In the genomic region with DNA sequence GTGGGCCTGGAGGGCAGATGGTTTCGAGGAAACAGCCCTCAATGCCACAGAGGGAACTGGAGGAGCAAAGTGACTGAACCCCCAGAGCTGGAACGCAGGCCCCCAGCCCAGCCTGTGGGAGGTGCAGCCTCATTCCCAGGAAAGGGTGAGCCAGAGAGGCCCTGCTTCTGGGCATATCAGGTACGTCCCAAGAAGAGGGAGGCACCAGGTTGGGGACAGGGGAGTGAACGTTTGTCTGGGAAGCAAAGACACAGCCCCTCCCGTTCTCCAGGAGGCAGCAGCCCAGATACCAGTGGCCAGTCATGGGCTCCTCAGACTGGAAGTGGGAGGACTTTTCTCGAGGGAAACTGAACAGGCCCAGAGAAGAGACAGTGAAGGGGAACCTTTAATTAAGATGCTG, we compare ENCODE assay signal across 14 cellular contexts.
DNase-seq lines count a peak whose midpoint lies in the region; ATAC-seq and TF ChIP-seq lines count a peak whose summit lies in the region.
"Had no signal": no experiment of that assay in that cellular context is flagged by ENCODE, and none has a peak within 500 bp of the region (broad histone marks: within the 10 kb centered on the region; RNA-seq: fewer than 3 reads in every experiment).

No MANE protein-coding gene starts in this region.

- peaks cover 2% of the 10 kb centered on the region for H3K27me3 ChIP-seq in osteoblast (ENCODE audit: insufficient read depth, low read length)
- no peaks in the 10 kb centered on the region for H3K27me3 ChIP-seq in CD4-positive, alpha-beta memory T cell (ENCODE audit: insufficient read depth, low read length)
- H3K27me3 ChIP-seq: BLaER1 treated with 17β-estradiol and CSF1 and Interleukin-3, amounts not matched to agents 10 nM and 100 nM had no signal

- no peaks in the 10 kb centered on the region for H3K36me3 ChIP-seq in osteoblast (ENCODE audit: insufficient read depth, low read length)
- H3K36me3 ChIP-seq in CD4-positive, alpha-beta memory T cell (ENCODE audit: insufficient read depth, low read length): no peaks in the 10 kb centered on the region
- H3K36me3 ChIP-seq: BLaER1 treated with 17β-estradiol and CSF1 and Interleukin-3, amounts not matched to agents 10 nM and 100 nM had no signal

- CTCF ChIA-PET in WTC11 (lab: Charles Lee): no interaction called here
- CTCF ChIA-PET in CD4-positive, alpha-beta memory T cell (lab: Charles Lee; ENCODE audit: partially characterized antibody): no interaction called here

- no peak overlapping the region for H3K4me3 ChIP-seq in osteoblast (ENCODE audit: insufficient read depth, low read length)
- H3K4me3 ChIP-seq in CD4-positive, alpha-beta memory T cell (ENCODE audit: low read length in 2 of 2): no peak overlapping the region
- H3K4me3 ChIP-seq: BLaER1 treated with 17β-estradiol and CSF1 and Interleukin-3, amounts not matched to agents 10 nM and 100 nM had no signal

- no peaks in the 10 kb centered on the region for H3K36me3 Mint-ChIP-seq in WTC11
- H3K36me3 Mint-ChIP-seq in glutamatergic neuron (ENCODE audit: unreplicated experiment): no peaks in the 10 kb centered on the region
- no peaks in the 10 kb centered on the region for H3K36me3 Mint-ChIP-seq in CD4-positive, alpha-beta memory T cell
- H3K36me3 Mint-ChIP-seq: CD8-positive, alpha-beta memory T cell had no signal

- no peaks in the 10 kb centered on the region for H3K79me2 ChIP-seq in osteoblast (ENCODE audit: insufficient read depth, low read length)

- H3K4me2 ChIP-seq in osteoblast (ENCODE audit: insufficient read depth, low read length): no peak overlapping the region
- H3K4me2 ChIP-seq: BLaER1 treated with 17β-estradiol and CSF1 and Interleukin-3, amounts not matched to agents 10 nM and 100 nM had no signal

- peak; percentile 30 for ATAC-seq in WTC11

- no peak overlapping the region for H3K27ac Mint-ChIP-seq in WTC11
- peak overlapping the region; percentile 7 for H3K27ac Mint-ChIP-seq in glutamatergic neuron (ENCODE audit: unreplicated experiment)
- H3K27ac Mint-ChIP-seq in CD4-positive, alpha-beta memory T cell: no peak overlapping the region
- H3K27ac Mint-ChIP-seq: B cell; CD8-positive, alpha-beta memory T cell had no signal

- H3K9me3 ChIP-seq in osteoblast (ENCODE audit: low read depth, low read length): no peaks in the 10 kb centered on the region
- no peaks in the 10 kb centered on the region for H3K9me3 ChIP-seq in CD4-positive, alpha-beta memory T cell (ENCODE audit: control insufficient read depth in 1 of 2, low read length in 2 of 2)

- DNase-seq in activated CD8-positive, alpha-beta memory T cell treated with anti-CD3 and anti-CD28 coated beads for 24 hours: peak; percentile 49
- DNase-seq in activated CD8-positive, alpha-beta memory T cell treated with anti-CD3 and anti-CD28 coated beads, Interleukin-2, amount 50 U/mL, for 4 hours: no peak
- peak; percentile 8 for DNase-seq in WTC11 (ENCODE audit: low spot score)
- no peak for DNase-seq in glutamatergic neuron
- peak; percentile 66 for DNase-seq in osteoblast (ENCODE audit: insufficient read length, low spot score, missing footprints)
- DNase-seq in DMS53 (lab: John Stamatoyannopoulos, UW): no peak
- DNase-seq in CD4-positive, alpha-beta memory T cell: no peak
- no peak for DNase-seq in GM03348 (ENCODE audit: low spot score)
- DNase-seq: CD8-positive, alpha-beta memory T cell; COR-L47; DMS 273 treated with DMSO at 0.1 percent for 48 hours; HCEC 1CT had no signal

- intact Hi-C loops in CD4-positive, alpha-beta memory T cell (cut with micrococcal nuclease): no loop called here

- POLR2A ChIA-PET in WTC11 (lab: Charles Lee): no interaction called here
- POLR2A ChIA-PET in CD4-positive, alpha-beta memory T cell (lab: Charles Lee; ENCODE audit: partially characterized antibody): no interaction called here

- no peaks in the 10 kb centered on the region for H4K20me1 ChIP-seq in osteoblast (ENCODE audit: insufficient read depth, low read length)
- H4K20me1 ChIP-seq: BLaER1 treated with 17β-estradiol and CSF1 and Interleukin-3, amounts not matched to agents 10 nM and 100 nM had no signal

- TF ChIP-seq CTCF in WTC11 (IDR thresholded peaks at IDR 0.05) (no peak), glutamatergic neuron (IDR thresholded peaks at IDR 0.05; ENCODE audit: partially characterized antibody, unreplicated experiment) (no peak), osteoblast (IDR thresholded peaks at IDR 0.05; ENCODE audit: extremely low read depth, low read depth, low read length) (no peak)

- H3K4me3 Mint-ChIP-seq in WTC11 (no peak overlapping the region), glutamatergic neuron (ENCODE audit: unreplicated experiment) (no peak overlapping the region)
- H3K4me3 Mint-ChIP-seq in CD4-positive, alpha-beta memory T cell: no peak overlapping the region
- H3K4me3 Mint-ChIP-seq: B cell; CD8-positive, alpha-beta memory T cell had no signal

- H2AFZ ChIP-seq in osteoblast (ENCODE audit: low read length): no peak overlapping the region

- peaks cover 10% of the 10 kb centered on the region for H3K9me3 Mint-ChIP-seq in WTC11
- peaks cover 3% of the 10 kb centered on the region for H3K9me3 Mint-ChIP-seq in glutamatergic neuron (ENCODE audit: unreplicated experiment)
- no peaks in the 10 kb centered on the region for H3K9me3 Mint-ChIP-seq in CD4-positive, alpha-beta memory T cell
- H3K9me3 Mint-ChIP-seq: CD8-positive, alpha-beta memory T cell had no signal

- H3K4me1 ChIP-seq in osteoblast (ENCODE audit: insufficient read depth, low read length): no peaks in the 10 kb centered on the region
- no peaks in the 10 kb centered on the region for H3K4me1 ChIP-seq in CD4-positive, alpha-beta memory T cell (ENCODE audit: insufficient read depth, low read length)

- H3K27me3 Mint-ChIP-seq in WTC11 (ENCODE audit: low read depth) (no peaks in the 10 kb centered on the region), glutamatergic neuron (ENCODE audit: unreplicated experiment) (peaks cover 6% of the 10 kb centered on the region)
- peaks cover 1 to 4% of the 10 kb centered on the region in 2 donors for H3K27me3 Mint-ChIP-seq in CD4-positive, alpha-beta memory T cell
- H3K27me3 Mint-ChIP-seq: B cell had no signal

- no peaks in the 10 kb centered on the region for H3K4me1 Mint-ChIP-seq in WTC11
- H3K4me1 Mint-ChIP-seq in glutamatergic neuron (ENCODE audit: low read depth, unreplicated experiment): no peaks in the 10 kb centered on the region
- no peaks in the 10 kb centered on the region for H3K4me1 Mint-ChIP-seq in CD4-positive, alpha-beta memory T cell
- H3K4me1 Mint-ChIP-seq: B cell; CD8-positive, alpha-beta memory T cell had no signal

- H3K27ac ChIP-seq in osteoblast (ENCODE audit: low read depth, low read length): no peak overlapping the region
- H3K27ac ChIP-seq in CD4-positive, alpha-beta memory T cell (ENCODE audit: low read depth, low read length): no peak overlapping the region
- H3K27ac ChIP-seq: BLaER1 treated with 17β-estradiol and CSF1 and Interleukin-3, amounts not matched to agents 10 nM and 100 nM had no signal

TF ChIP-seq in WTC11, 78 proteins besides CTCF, POLR2A, EP300 and RAD21 (continues in another document):
- TF ChIP-seq, protein P1, sequence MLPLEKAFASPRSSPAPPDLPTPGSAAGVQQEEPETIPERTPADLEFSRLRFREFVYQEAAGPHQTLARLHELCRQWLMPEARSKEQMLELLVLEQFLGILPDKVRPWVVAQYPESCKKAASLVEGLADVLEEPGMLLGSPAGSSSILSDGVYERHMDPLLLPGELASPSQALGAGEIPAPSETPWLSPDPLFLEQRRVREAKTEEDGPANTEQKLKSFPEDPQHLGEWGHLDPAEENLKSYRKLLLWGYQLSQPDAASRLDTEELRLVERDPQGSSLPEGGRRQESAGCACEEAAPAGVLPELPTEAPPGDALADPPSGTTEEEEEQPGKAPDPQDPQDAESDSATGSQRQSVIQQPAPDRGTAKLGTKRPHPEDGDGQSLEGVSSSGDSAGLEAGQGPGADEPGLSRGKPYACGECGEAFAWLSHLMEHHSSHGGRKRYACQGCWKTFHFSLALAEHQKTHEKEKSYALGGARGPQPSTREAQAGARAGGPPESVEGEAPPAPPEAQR (CRISPR knock-in tag; IDR thresholded peaks at IDR 0.05): no peak
- no peak for TF ChIP-seq CREM (CRISPR knock-in tag; IDR thresholded peaks at IDR 0.05)
- no peak for TF ChIP-seq FOXK1 (CRISPR knock-in tag; IDR thresholded peaks at IDR 0.05)
- TF ChIP-seq, protein P2, sequence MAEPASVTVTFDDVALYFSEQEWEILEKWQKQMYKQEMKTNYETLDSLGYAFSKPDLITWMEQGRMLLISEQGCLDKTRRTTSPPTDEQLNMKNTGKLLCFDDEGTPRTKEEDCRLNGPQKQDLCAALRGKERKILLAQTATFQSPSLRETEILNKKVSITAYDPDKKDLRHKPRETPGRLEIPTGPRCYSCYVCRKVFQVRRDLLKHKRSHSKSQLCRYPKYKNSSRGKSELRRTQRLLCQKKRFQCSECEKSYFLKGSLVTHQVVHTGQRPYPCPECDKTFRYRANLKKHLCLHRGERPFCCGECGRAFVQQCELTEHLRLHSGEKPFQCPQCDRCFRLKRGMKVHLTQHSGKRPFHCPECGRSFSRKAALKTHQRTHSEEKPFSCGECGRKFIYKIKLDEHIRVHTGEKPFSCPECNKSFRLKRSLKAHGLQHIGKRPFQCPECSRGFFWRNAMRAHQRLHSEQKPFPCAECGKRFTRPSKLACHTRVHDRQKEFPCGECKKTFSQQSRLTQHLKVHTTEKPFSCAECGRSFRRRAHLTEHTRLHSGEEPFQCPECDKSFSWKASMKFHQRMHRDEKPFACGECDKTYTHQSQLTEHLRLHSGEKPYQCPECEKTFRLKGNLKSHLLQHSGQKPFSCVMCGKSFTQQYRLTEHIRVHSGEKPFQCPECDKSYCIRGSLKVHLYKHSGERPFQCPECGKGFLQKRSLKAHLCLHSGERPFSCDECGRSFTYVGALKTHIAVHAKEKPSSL (CRISPR knock-in tag; conservative IDR thresholded peaks at IDR 0.05): no peak
- TF ChIP-seq NFATC4 (CRISPR knock-in tag; IDR thresholded peaks at IDR 0.05): no peak
- TF ChIP-seq, protein P3, sequence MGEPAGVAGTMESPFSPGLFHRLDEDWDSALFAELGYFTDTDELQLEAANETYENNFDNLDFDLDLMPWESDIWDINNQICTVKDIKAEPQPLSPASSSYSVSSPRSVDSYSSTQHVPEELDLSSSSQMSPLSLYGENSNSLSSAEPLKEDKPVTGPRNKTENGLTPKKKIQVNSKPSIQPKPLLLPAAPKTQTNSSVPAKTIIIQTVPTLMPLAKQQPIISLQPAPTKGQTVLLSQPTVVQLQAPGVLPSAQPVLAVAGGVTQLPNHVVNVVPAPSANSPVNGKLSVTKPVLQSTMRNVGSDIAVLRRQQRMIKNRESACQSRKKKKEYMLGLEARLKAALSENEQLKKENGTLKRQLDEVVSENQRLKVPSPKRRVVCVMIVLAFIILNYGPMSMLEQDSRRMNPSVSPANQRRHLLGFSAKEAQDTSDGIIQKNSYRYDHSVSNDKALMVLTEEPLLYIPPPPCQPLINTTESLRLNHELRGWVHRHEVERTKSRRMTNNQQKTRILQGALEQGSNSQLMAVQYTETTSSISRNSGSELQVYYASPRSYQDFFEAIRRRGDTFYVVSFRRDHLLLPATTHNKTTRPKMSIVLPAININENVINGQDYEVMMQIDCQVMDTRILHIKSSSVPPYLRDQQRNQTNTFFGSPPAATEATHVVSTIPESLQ (CRISPR knock-in tag; IDR thresholded peaks at IDR 0.05): no peak
- TF ChIP-seq GABPB1 (CRISPR knock-in tag; IDR thresholded peaks at IDR 0.05): no peak

Comparison
In these comparisons a context has a peak if more than half of its experiments do, and no peak if none do; other contexts are left out.
1. DNase-seq: peak in activated CD8-positive, alpha-beta memory T cell treated with anti-CD3 and anti-CD28 coated beads for 24 hours (single experiment), WTC11 (single experiment) and osteoblast (single experiment); none in activated CD8-positive, alpha-beta memory T cell treated with anti-CD3 and anti-CD28 coated beads, Interleukin-2, amount 50 U/mL, for 4 hours (single experiment), glutamatergic neuron (single experiment), DMS53 (single experiment), CD4-positive, alpha-beta memory T cell (0 of 5) and GM03348 (single experiment).